ENCODE assay signal across 1 cellular context in genomic region chr12:15788266-15789214, GRCh38.
A peak's percentile ranks its signal among the peaks of the same experiment; 100 is the strongest.
TF ChIP-seq lines count a peak whose summit lies in the region.

No MANE protein-coding gene starts in this region.

TF ChIP-seq in HEK293, 187 proteins besides CTCF, POLR2A, EP300 and RAD21 (continued from another document and continues in another):
- TF ChIP-seq INSM2 (tag by site-specific recombination; IDR thresholded peaks at IDR 0.05): no peak
- no peak for TF ChIP-seq ZNF521 (tag by site-specific recombination; IDR thresholded peaks at IDR 0.05)
- no peak for TF ChIP-seq ZNF621 (tag by site-specific recombination; IDR thresholded peaks at IDR 0.05)
- no peak; the same call in 1 of the 2 replicates for TF ChIP-seq ZNF677 (tag by site-specific recombination; IDR thresholded peaks at IDR 0.05)
- no peak for TF ChIP-seq ZNF530 (tag by site-specific recombination; IDR thresholded peaks at IDR 0.05; ENCODE audit: low read depth)
- TF ChIP-seq ZBTB8A (tag by site-specific recombination; IDR thresholded peaks at IDR 0.05): peak; percentile 24; the same call in 1 of the 2 replicates
- TF ChIP-seq ZBTB1 (tag by site-specific recombination; IDR thresholded peaks at IDR 0.05): no peak
- peak; percentile 79 for TF ChIP-seq ZXDB (tag by site-specific recombination; IDR thresholded peaks at IDR 0.05)
- no peak for TF ChIP-seq ZNF133 (tag by site-specific recombination; IDR thresholded peaks at IDR 0.05)
- no peak for TF ChIP-seq ZBTB48 (tag by site-specific recombination; IDR thresholded peaks at IDR 0.05)
- TF ChIP-seq GLIS1 (tag by site-specific recombination; IDR thresholded peaks at IDR 0.05): no peak
- no peak for TF ChIP-seq KLF7 (tag by site-specific recombination; IDR thresholded peaks at IDR 0.05; ENCODE audit: borderline replicate concordance)
- no peak for TF ChIP-seq ZNF146 (tag by site-specific recombination; IDR thresholded peaks at IDR 0.05)
- peak; percentile 68 for TF ChIP-seq ZBTB20 (tag by site-specific recombination; IDR thresholded peaks at IDR 0.05)
- TF ChIP-seq ZNF341 (tag by site-specific recombination; IDR thresholded peaks at IDR 0.05; ENCODE audit: low read depth): peak; percentile 92
- TF ChIP-seq ZNF449 (tag by site-specific recombination; IDR thresholded peaks at IDR 0.05): peak; percentile 64; the same call in 1 of the 2 replicates
- TF ChIP-seq ZNF707 (tag by site-specific recombination; IDR thresholded peaks at IDR 0.05): no peak
- TF ChIP-seq PRDM1 (tag by site-specific recombination; IDR thresholded peaks at IDR 0.05): peak; percentile 95
- no peak for TF ChIP-seq ZNF548 (tag by site-specific recombination; IDR thresholded peaks at IDR 0.05)
- TF ChIP-seq ZBTB7A (tag by site-specific recombination; IDR thresholded peaks at IDR 0.05; ENCODE audit: low read depth): no peak
- no peak for TF ChIP-seq HOXA7 (CRISPR knock-in tag; IDR thresholded peaks at IDR 0.05; ENCODE audit: borderline replicate concordance)
- 0 out of 2 replicates have a peak, but pooled peaks have one; percentile 46 for TF ChIP-seq ZBTB17 (tag by site-specific recombination; IDR thresholded peaks at IDR 0.05)
- no peak for TF ChIP-seq ZNF701 (tag by site-specific recombination; IDR thresholded peaks at IDR 0.05)
- no peak for TF ChIP-seq KLF9 (tag by site-specific recombination; IDR thresholded peaks at IDR 0.05; ENCODE audit: low read depth)
- TF ChIP-seq, protein P1, sequence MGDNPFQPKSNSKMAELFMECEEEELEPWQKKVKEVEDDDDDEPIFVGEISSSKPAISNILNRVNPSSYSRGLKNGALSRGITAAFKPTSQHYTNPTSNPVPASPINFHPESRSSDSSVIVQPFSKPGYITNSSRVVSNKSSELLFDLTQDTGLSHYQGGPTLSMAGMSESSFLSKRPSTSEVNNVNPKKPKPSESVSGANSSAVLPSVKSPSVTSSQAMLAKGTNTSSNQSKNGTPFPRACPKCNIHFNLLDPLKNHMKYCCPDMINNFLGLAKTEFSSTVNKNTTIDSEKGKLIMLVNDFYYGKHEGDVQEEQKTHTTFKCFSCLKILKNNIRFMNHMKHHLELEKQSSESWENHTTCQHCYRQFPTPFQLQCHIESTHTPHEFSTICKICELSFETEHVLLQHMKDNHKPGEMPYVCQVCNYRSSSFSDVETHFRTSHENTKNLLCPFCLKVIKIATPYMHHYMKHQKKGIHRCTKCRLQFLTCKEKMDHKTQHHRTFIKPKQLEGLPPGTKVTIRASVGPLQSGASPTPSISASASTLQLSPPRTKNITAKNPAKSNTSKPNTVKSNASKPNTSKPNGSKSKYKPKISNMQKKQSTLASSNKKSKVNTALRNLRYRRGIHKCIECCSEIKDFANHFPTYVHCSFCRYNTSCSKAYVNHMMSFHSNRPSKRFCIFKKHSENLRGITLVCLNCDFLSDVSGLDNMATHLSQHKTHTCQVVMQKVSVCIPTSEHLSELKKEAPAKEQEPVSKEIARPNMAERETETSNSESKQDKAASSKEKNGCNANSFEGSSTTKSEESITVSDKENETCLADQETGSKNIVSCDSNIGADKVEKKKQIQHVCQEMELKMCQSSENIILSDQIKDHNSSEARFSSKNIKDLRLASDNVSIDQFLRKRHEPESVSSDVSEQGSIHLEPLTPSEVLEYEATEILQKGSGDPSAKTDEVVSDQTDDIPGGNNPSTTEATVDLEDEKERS (tag by site-specific recombination; IDR thresholded peaks at IDR 0.05): no peak
- TF ChIP-seq, protein P2, sequence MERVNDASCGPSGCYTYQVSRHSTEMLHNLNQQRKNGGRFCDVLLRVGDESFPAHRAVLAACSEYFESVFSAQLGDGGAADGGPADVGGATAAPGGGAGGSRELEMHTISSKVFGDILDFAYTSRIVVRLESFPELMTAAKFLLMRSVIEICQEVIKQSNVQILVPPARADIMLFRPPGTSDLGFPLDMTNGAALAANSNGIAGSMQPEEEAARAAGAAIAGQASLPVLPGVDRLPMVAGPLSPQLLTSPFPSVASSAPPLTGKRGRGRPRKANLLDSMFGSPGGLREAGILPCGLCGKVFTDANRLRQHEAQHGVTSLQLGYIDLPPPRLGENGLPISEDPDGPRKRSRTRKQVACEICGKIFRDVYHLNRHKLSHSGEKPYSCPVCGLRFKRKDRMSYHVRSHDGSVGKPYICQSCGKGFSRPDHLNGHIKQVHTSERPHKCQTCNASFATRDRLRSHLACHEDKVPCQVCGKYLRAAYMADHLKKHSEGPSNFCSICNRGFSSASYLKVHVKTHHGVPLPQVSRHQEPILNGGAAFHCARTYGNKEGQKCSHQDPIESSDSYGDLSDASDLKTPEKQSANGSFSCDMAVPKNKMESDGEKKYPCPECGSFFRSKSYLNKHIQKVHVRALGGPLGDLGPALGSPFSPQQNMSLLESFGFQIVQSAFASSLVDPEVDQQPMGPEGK (tag by site-specific recombination; IDR thresholded peaks at IDR 0.05): no peak; the same call in 1 of the 2 replicates
- 0 out of 2 replicates have a peak, but pooled peaks have one; percentile 18 for TF ChIP-seq YY2 (tag by site-specific recombination; IDR thresholded peaks at IDR 0.05)
- TF ChIP-seq ZNF121 (tag by site-specific recombination; IDR thresholded peaks at IDR 0.05): no peak
- TF ChIP-seq, protein P3, sequence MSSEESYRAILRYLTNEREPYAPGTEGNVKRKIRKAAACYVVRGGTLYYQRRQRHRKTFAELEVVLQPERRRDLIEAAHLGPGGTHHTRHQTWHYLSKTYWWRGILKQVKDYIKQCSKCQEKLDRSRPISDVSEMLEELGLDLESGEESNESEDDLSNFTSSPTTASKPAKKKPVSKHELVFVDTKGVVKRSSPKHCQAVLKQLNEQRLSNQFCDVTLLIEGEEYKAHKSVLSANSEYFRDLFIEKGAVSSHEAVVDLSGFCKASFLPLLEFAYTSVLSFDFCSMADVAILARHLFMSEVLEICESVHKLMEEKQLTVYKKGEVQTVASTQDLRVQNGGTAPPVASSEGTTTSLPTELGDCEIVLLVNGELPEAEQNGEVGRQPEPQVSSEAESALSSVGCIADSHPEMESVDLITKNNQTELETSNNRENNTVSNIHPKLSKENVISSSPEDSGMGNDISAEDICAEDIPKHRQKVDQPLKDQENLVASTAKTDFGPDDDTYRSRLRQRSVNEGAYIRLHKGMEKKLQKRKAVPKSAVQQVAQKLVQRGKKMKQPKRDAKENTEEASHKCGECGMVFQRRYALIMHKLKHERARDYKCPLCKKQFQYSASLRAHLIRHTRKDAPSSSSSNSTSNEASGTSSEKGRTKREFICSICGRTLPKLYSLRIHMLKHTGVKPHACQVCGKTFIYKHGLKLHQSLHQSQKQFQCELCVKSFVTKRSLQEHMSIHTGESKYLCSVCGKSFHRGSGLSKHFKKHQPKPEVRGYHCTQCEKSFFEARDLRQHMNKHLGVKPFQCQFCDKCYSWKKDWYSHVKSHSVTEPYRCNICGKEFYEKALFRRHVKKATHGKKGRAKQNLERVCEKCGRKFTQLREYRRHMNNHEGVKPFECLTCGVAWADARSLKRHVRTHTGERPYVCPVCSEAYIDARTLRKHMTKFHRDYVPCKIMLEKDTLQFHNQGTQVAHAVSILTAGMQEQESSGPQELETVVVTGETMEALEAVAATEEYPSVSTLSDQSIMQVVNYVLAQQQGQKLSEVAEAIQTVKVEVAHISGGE (tag by site-specific recombination; conservative IDR thresholded peaks at IDR 0.05; ENCODE audit: low read depth): no peak; the same call in 1 of the 2 replicates
- no peak for TF ChIP-seq ZNF596 (tag by site-specific recombination; IDR thresholded peaks at IDR 0.05)
- TF ChIP-seq, protein P4, sequence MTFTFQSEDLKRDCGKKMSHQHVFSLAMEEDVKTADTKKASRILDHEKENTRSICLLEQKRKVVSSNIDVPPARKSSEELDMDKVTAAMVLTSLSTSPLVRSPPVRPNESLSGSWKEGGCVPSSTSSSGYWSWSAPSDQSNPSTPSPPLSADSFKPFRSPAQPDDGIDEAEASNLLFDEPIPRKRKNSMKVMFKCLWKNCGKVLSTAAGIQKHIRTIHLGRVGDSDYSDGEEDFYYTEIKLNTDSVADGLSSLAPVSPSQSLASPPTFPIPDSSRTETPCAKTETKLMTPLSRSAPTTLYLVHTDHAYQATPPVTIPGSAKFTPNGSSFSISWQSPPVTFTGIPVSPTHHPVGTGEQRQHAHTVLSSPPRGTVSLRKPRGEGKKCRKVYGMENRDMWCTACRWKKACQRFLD (tag by site-specific recombination; IDR thresholded peaks at IDR 0.05): no peak
- TF ChIP-seq ZNF624 (tag by site-specific recombination; IDR thresholded peaks at IDR 0.05): no peak
- TF ChIP-seq, protein P5, sequence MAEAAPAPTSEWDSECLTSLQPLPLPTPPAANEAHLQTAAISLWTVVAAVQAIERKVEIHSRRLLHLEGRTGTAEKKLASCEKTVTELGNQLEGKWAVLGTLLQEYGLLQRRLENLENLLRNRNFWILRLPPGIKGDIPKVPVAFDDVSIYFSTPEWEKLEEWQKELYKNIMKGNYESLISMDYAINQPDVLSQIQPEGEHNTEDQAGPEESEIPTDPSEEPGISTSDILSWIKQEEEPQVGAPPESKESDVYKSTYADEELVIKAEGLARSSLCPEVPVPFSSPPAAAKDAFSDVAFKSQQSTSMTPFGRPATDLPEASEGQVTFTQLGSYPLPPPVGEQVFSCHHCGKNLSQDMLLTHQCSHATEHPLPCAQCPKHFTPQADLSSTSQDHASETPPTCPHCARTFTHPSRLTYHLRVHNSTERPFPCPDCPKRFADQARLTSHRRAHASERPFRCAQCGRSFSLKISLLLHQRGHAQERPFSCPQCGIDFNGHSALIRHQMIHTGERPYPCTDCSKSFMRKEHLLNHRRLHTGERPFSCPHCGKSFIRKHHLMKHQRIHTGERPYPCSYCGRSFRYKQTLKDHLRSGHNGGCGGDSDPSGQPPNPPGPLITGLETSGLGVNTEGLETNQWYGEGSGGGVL (tag by site-specific recombination; IDR thresholded peaks at IDR 0.05): 0 out of 2 replicates have a peak, but pooled peaks have one; percentile 23
- no peak for TF ChIP-seq ZNF629 (tag by site-specific recombination; IDR thresholded peaks at IDR 0.05)
- no peak for TF ChIP-seq ZNF214 (tag by site-specific recombination; IDR thresholded peaks at IDR 0.05; ENCODE audit: borderline replicate concordance)
- no peak for TF ChIP-seq ZNF76 (tag by site-specific recombination; IDR thresholded peaks at IDR 0.05; ENCODE audit: borderline replicate concordance, low read depth)
- no peak for TF ChIP-seq SP7 (tag by site-specific recombination; IDR thresholded peaks at IDR 0.05)
- TF ChIP-seq ZSCAN23 (tag by site-specific recombination; IDR thresholded peaks at IDR 0.05): no peak
- TF ChIP-seq BCL11A (tag by site-specific recombination; IDR thresholded peaks at IDR 0.05; ENCODE audit: low read depth): no peak
- no peak for TF ChIP-seq RBAK (tag by site-specific recombination; IDR thresholded peaks at IDR 0.05)
- TF ChIP-seq ZNF645 (tag by site-specific recombination; IDR thresholded peaks at IDR 0.05): no peak
- TF ChIP-seq ZNF221 (tag by site-specific recombination; IDR thresholded peaks at IDR 0.05; ENCODE audit: borderline replicate concordance): no peak
- TF ChIP-seq KLF10 (tag by site-specific recombination; IDR thresholded peaks at IDR 0.05): no peak
- no peak for TF ChIP-seq ZNF830 (tag by site-specific recombination; IDR thresholded peaks at IDR 0.05; ENCODE audit: low read depth)
- TF ChIP-seq ZNF366 (tag by site-specific recombination; conservative IDR thresholded peaks at IDR 0.05): no peak
- no peak for TF ChIP-seq ZNF433 (tag by site-specific recombination; IDR thresholded peaks at IDR 0.05; ENCODE audit: low read depth)
- TF ChIP-seq ZNF623 (tag by site-specific recombination; IDR thresholded peaks at IDR 0.05): no peak
- TF ChIP-seq ZNF664 (tag by site-specific recombination; IDR thresholded peaks at IDR 0.05): no peak
- TF ChIP-seq SCRT2 (tag by site-specific recombination; IDR thresholded peaks at IDR 0.05): peak; percentile 51; the same call in 1 of the 2 replicates
